15 cellular contexts compared by ENCODE assay signal in the genomic region with DNA sequence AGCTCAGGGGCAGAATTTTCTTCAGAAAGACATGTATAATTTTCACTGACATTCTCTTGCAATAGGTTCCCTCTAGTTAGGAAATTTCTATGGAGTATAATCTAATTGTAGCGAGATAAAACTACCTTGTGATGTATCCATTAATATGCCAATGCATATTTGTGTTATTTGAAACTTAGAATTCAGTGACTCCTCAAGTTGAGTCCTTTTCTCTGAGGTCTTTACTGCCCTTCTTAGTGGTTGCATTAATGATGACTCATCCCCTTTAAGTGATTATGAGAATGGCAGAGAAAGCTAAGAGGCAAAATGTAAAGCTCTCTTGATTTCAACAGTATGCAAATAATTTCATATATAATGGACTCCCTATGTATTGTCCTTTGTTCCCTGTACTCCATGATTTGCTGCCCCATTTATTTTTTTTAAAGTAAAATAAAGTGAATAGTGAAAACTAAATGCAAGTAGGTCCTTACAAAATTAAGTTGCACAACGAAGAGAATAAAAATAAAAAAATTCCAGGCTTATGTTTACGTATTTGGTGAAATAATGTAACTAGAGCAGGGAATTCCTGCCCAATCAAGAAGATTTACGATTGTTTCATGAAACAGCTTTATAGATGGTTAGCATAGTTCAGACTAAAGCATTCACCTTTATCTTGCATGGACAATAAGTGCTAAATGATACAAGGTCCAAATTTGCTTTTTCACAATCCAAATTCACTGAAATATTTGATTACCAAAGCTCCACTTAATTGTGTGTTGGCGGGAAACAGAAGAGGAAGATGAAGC.
DNase-seq lines count a peak whose midpoint lies in the region; FAIRE-seq and TF ChIP-seq lines count a peak whose summit lies in the region.
"Had no signal": no experiment of that assay in that cellular context is flagged by ENCODE, and none has a peak within 500 bp of the region (broad histone marks: within the 10 kb centered on the region; RNA-seq: fewer than 3 reads in every experiment).

No MANE protein-coding gene starts in this region.

- H3K4me1 Mint-ChIP-seq in astrocyte (ENCODE audit: low read depth, unreplicated experiment) (peaks cover 5% of the 10 kb centered on the region), type B pancreatic cell (ENCODE audit: unreplicated experiment) (peaks cover 15% of the 10 kb centered on the region)

- FAIRE-seq in astrocyte (lab: Jason Lieb, UNC) = no peak

- DNase-seq in NCI-H82 (lab: John Stamatoyannopoulos, UW) = peak; percentile 44
- DNase-seq in NCI-H82 treated with DMSO at 0.1 percent for 48 hours (lab: John Stamatoyannopoulos, UW; ENCODE audit: unreplicated experiment) = no peak
- peak; percentile 91 to 94 for DNase-seq in NCI-H526 (lab: John Stamatoyannopoulos, UW)
- DNase-seq in astrocyte (ENCODE audit: low read depth) = peak; percentile 10
- no peak for DNase-seq in type B pancreatic cell (ENCODE audit: extremely low spot score, unreplicated experiment)
- no peak for DNase-seq in retina
- DNase-seq in GDM1 (lab: John Stamatoyannopoulos, UW) = no peak
- DNase-seq in activated CD4-positive, alpha-beta T cell treated with anti-CD3 and anti-CD28 coated beads for 4 hours = no peak
- DNase-seq: ACHN; activated naive CD4-positive, alpha-beta T cell; COR-L47; effector memory CD4-positive, alpha-beta T cell; NCI-H510A treated with DMSO at 0.1 percent for 48 hours had no signal

- H4K20me1 ChIP-seq in astrocyte (ENCODE audit: insufficient read depth, low read length) = no peaks in the 10 kb centered on the region

- H3K4me3 ChIP-seq in astrocyte (ENCODE audit: insufficient read depth, low read depth, low read length) = no peak overlapping the region
- H3K4me3 ChIP-seq: SJCRH30 had no signal

- TF ChIP-seq CTCF in astrocyte (IDR thresholded peaks at IDR 0.05; ENCODE audit: insufficient read depth, low read depth, low read length) (no peak), type B pancreatic cell (conservative IDR thresholded peaks at IDR 0.05) (no peak)

- H3K4me3 Mint-ChIP-seq in astrocyte (ENCODE audit: unreplicated experiment) (no peak overlapping the region), type B pancreatic cell (peak overlapping the region; percentile 30)

- no peaks in the 10 kb centered on the region for H3K79me2 ChIP-seq in astrocyte (ENCODE audit: insufficient read depth, low read length)

- H3K9me3 ChIP-seq in astrocyte (ENCODE audit: insufficient read depth, low read depth, low read length) = no peaks in the 10 kb centered on the region
- H3K9me3 ChIP-seq: SJCRH30 had no signal

- no peak overlapping the region for H3K4me2 ChIP-seq in astrocyte (ENCODE audit: low read length)

- no peaks in the 10 kb centered on the region for H3K27me3 ChIP-seq in astrocyte (ENCODE audit: insufficient read depth, low read length)
- H3K27me3 ChIP-seq: SJCRH30 had no signal

- H2AFZ ChIP-seq in astrocyte (ENCODE audit: low read depth, low read length) = no peak overlapping the region

- H3K27ac Mint-ChIP-seq in astrocyte (ENCODE audit: unreplicated experiment) (no peak overlapping the region), type B pancreatic cell (peak overlapping the region; percentile 18)

- H3K9me3 Mint-ChIP-seq in astrocyte (ENCODE audit: unreplicated experiment) (no peaks in the 10 kb centered on the region), type B pancreatic cell (peaks cover 7% of the 10 kb centered on the region)

- H3K36me3 Mint-ChIP-seq in astrocyte (ENCODE audit: low read depth, unreplicated experiment) = no peaks in the 10 kb centered on the region
- H3K36me3 Mint-ChIP-seq in type B pancreatic cell = no peaks in the 10 kb centered on the region

- no peaks in the 10 kb centered on the region for H3K36me3 ChIP-seq in astrocyte (ENCODE audit: insufficient read depth, low read length)
- H3K36me3 ChIP-seq: SJCRH30 had no signal

- no peak overlapping the region for H3K27ac ChIP-seq in astrocyte (ENCODE audit: low read depth, low read length)
- H3K27ac ChIP-seq: SJCRH30, VCaP had no signal

- no peaks in the 10 kb centered on the region for H3K27me3 Mint-ChIP-seq in astrocyte (ENCODE audit: low read depth, unreplicated experiment)
- no peaks in the 10 kb centered on the region for H3K27me3 Mint-ChIP-seq in type B pancreatic cell

- no peak overlapping the region for H3K9ac ChIP-seq in astrocyte (ENCODE audit: low read length)

- H3K4me1 ChIP-seq in astrocyte (ENCODE audit: insufficient read depth, low read length) = no peaks in the 10 kb centered on the region

Comparison
In these comparisons a context has a peak if more than half of its experiments do, and no peak if none do; other contexts are left out.
1. DNase-seq: peak in NCI-H82 (single experiment), NCI-H526 (2 of 2) and astrocyte (single experiment); none in NCI-H82 treated with DMSO at 0.1 percent for 48 hours (single experiment), type B pancreatic cell (single experiment), retina (single experiment), GDM1 (single experiment) and activated CD4-positive, alpha-beta T cell treated with anti-CD3 and anti-CD28 coated beads for 4 hours (0 of 2).